In the genomic region with DNA sequence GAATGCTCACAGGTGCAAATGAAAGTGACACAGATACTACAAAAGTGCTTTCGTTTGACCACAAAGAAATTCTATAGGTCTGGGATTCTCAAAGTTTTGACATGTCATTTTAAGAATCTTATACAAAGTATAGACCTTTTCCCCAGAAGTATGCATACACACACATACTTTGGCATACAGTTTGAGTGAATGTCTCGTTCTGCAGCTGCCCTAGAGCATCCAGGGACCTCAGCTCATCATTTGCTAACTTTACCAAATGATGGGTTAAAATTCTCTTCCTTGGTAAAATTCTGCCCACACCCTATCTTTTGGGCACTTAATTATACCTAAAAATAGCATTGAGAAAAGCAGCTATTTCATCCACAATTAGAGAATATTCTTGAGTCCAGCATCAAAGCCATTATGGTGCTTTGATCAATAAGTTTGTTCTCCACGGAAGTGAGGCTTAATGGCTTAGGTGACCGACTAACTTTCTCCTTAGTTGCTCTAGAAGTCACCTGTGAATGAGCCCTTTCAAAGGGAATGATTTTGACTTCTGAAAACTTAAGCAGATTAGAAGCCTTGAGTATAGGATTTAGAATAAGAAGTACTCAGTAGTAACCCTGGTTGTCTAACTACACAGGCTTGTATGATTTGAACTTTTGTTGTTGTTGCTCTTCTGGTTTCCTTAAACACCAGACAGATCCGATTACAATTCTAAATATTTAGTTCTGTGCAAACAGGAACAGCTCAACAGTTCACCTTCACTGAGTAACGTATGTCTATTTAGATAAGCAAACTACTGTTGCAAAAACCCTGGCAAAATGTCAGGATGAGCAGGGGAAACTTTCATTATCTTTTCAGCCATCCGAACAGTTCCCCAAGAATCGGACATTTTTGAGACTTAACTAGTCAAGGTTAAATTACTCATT, we compare ENCODE assay signal across 1 cellular context.
TF ChIP-seq lines count a peak whose summit lies in the region.

No MANE protein-coding gene starts in this region.

TF ChIP-seq in K562, 482 proteins besides CTCF, POLR2A, EP300 and RAD21 (continued from another document and continues in another):
- TF ChIP-seq JUNB (CRISPR knock-in tag; conservative IDR thresholded peaks at IDR 0.05), result no peak
- TF ChIP-seq, protein P1, sequence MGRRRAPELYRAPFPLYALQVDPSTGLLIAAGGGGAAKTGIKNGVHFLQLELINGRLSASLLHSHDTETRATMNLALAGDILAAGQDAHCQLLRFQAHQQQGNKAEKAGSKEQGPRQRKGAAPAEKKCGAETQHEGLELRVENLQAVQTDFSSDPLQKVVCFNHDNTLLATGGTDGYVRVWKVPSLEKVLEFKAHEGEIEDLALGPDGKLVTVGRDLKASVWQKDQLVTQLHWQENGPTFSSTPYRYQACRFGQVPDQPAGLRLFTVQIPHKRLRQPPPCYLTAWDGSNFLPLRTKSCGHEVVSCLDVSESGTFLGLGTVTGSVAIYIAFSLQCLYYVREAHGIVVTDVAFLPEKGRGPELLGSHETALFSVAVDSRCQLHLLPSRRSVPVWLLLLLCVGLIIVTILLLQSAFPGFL (CRISPR knock-in tag; IDR thresholded peaks at IDR 0.05), result no peak
- no peak for TF ChIP-seq IRF2 (CRISPR knock-in tag; IDR thresholded peaks at IDR 0.05)
- no peak for TF ChIP-seq ZNF239 (CRISPR knock-in tag; IDR thresholded peaks at IDR 0.05)
- no peak for TF ChIP-seq BCL6 (CRISPR knock-in tag; IDR thresholded peaks at IDR 0.05)
- no peak for TF ChIP-seq JUND (IDR thresholded peaks at IDR 0.05; ENCODE audit: borderline replicate concordance, low read depth, low read length)
- no peak; the same call in 2 of the 3 replicates for TF ChIP-seq JUND (tag; IDR thresholded peaks at IDR 0.05; ENCODE audit: borderline replicate concordance, low read depth, low read length)
- TF ChIP-seq CCNT2 (IDR thresholded peaks at IDR 0.05; ENCODE audit: borderline replicate concordance, extremely low read depth, insufficient read length, low read depth, low read length), result peak; percentile 72
- TF ChIP-seq C11orf30 (IDR thresholded peaks at IDR 0.05; ENCODE audit: low read depth), result no peak
- peak; percentile 0 for TF ChIP-seq TBP (optimal IDR thresholded peaks at IDR 0.05; ENCODE audit: low read depth, low read length)
- peak; percentile 41 for TF ChIP-seq HMGN3 (IDR thresholded peaks at IDR 0.05; ENCODE audit: borderline replicate concordance, extremely low read depth, insufficient read length, low read depth, low read length)
- TF ChIP-seq GATA2 (CRISPR knock-in tag; IDR thresholded peaks at IDR 0.05), result peak; percentile 86
- TF ChIP-seq, protein P2, sequence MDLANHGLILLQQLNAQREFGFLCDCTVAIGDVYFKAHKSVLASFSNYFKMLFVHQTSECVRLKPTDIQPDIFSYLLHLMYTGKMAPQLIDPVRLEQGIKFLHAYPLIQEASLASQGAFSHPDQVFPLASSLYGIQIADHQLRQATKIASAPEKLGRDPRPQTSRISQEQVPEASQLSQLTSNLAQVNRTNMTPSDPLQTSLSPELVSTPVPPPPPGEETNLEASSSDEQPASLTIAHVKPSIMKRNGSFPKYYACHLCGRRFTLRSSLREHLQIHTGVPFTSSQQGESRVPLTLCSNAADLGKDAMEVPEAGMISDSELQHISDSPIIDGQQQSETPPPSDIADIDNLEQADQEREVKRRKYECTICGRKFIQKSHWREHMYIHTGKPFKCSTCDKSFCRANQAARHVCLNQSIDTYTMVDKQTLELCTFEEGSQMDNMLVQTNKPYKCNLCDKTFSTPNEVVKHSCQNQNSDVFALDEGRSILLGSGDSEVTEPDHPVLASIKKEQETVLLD (IDR thresholded peaks at IDR 0.05), result no peak
- TF ChIP-seq CREB3 (tag; conservative IDR thresholded peaks at IDR 0.05; ENCODE audit: low read depth), result no peak
- no peak for TF ChIP-seq ZNF77 (CRISPR knock-in tag; IDR thresholded peaks at IDR 0.05)
- TF ChIP-seq LEF1 (IDR thresholded peaks at IDR 0.05), result peak; percentile 87
- TF ChIP-seq SMAD3 (CRISPR knock-in tag; conservative IDR thresholded peaks at IDR 0.05), result no peak
- TF ChIP-seq BHLHE40 (IDR thresholded peaks at IDR 0.05; ENCODE audit: low read length), result no peak
- no peak for TF ChIP-seq RUNX1 (IDR thresholded peaks at IDR 0.05; ENCODE audit: low read depth)
- TF ChIP-seq ATF1 (CRISPR knock-in tag; IDR thresholded peaks at IDR 0.05), result no peak
- 0 out of 2 replicates have a peak, but pooled peaks have one; percentile 27 for TF ChIP-seq ATF1 (tag; IDR thresholded peaks at IDR 0.05)
- TF ChIP-seq RBBP5 (IDR thresholded peaks at IDR 0.05; ENCODE audit: borderline replicate concordance, insufficient read depth, low read length, poor library complexity, severe bottlenecking), result no peak
- TF ChIP-seq, protein P3, sequence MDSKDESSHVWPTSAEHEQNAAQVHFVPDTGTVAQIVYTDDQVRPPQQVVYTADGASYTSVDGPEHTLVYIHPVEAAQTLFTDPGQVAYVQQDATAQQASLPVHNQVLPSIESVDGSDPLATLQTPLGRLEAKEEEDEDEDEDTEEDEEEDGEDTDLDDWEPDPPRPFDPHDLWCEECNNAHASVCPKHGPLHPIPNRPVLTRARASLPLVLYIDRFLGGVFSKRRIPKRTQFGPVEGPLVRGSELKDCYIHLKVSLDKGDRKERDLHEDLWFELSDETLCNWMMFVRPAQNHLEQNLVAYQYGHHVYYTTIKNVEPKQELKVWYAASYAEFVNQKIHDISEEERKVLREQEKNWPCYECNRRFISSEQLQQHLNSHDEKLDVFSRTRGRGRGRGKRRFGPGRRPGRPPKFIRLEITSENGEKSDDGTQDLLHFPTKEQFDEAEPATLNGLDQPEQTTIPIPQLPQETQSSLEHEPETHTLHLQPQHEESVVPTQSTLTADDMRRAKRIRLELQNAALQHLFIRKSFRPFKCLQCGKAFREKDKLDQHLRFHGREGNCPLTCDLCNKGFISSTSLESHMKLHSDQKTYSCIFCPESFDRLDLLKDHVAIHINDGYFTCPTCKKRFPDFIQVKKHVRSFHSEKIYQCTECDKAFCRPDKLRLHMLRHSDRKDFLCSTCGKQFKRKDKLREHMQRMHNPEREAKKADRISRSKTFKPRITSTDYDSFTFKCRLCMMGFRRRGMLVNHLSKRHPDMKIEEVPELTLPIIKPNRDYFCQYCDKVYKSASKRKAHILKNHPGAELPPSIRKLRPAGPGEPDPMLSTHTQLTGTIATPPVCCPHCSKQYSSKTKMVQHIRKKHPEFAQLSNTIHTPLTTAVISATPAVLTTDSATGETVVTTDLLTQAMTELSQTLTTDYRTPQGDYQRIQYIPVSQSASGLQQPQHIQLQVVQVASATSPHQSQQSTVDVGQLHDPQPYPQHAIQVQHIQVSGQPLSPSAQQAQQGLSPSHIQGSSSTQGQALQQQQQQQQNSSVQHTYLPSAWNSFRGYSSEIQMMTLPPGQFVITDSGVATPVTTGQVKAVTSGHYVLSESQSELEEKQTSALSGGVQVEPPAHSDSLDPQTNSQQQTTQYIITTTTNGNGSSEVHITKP (IDR thresholded peaks at IDR 0.05; ENCODE audit: partially characterized antibody), result no peak
- no peak for TF ChIP-seq ATF6 (CRISPR knock-in tag; IDR thresholded peaks at IDR 0.05)
- TF ChIP-seq MYC (IDR thresholded peaks at IDR 0.05; ENCODE audit: low read depth, low read length), result no peak
- TF ChIP-seq MYC (CRISPR knock-in tag; IDR thresholded peaks at IDR 0.05; ENCODE audit: borderline replicate concordance, low read depth), result no peak
- TF ChIP-seq, protein P4, sequence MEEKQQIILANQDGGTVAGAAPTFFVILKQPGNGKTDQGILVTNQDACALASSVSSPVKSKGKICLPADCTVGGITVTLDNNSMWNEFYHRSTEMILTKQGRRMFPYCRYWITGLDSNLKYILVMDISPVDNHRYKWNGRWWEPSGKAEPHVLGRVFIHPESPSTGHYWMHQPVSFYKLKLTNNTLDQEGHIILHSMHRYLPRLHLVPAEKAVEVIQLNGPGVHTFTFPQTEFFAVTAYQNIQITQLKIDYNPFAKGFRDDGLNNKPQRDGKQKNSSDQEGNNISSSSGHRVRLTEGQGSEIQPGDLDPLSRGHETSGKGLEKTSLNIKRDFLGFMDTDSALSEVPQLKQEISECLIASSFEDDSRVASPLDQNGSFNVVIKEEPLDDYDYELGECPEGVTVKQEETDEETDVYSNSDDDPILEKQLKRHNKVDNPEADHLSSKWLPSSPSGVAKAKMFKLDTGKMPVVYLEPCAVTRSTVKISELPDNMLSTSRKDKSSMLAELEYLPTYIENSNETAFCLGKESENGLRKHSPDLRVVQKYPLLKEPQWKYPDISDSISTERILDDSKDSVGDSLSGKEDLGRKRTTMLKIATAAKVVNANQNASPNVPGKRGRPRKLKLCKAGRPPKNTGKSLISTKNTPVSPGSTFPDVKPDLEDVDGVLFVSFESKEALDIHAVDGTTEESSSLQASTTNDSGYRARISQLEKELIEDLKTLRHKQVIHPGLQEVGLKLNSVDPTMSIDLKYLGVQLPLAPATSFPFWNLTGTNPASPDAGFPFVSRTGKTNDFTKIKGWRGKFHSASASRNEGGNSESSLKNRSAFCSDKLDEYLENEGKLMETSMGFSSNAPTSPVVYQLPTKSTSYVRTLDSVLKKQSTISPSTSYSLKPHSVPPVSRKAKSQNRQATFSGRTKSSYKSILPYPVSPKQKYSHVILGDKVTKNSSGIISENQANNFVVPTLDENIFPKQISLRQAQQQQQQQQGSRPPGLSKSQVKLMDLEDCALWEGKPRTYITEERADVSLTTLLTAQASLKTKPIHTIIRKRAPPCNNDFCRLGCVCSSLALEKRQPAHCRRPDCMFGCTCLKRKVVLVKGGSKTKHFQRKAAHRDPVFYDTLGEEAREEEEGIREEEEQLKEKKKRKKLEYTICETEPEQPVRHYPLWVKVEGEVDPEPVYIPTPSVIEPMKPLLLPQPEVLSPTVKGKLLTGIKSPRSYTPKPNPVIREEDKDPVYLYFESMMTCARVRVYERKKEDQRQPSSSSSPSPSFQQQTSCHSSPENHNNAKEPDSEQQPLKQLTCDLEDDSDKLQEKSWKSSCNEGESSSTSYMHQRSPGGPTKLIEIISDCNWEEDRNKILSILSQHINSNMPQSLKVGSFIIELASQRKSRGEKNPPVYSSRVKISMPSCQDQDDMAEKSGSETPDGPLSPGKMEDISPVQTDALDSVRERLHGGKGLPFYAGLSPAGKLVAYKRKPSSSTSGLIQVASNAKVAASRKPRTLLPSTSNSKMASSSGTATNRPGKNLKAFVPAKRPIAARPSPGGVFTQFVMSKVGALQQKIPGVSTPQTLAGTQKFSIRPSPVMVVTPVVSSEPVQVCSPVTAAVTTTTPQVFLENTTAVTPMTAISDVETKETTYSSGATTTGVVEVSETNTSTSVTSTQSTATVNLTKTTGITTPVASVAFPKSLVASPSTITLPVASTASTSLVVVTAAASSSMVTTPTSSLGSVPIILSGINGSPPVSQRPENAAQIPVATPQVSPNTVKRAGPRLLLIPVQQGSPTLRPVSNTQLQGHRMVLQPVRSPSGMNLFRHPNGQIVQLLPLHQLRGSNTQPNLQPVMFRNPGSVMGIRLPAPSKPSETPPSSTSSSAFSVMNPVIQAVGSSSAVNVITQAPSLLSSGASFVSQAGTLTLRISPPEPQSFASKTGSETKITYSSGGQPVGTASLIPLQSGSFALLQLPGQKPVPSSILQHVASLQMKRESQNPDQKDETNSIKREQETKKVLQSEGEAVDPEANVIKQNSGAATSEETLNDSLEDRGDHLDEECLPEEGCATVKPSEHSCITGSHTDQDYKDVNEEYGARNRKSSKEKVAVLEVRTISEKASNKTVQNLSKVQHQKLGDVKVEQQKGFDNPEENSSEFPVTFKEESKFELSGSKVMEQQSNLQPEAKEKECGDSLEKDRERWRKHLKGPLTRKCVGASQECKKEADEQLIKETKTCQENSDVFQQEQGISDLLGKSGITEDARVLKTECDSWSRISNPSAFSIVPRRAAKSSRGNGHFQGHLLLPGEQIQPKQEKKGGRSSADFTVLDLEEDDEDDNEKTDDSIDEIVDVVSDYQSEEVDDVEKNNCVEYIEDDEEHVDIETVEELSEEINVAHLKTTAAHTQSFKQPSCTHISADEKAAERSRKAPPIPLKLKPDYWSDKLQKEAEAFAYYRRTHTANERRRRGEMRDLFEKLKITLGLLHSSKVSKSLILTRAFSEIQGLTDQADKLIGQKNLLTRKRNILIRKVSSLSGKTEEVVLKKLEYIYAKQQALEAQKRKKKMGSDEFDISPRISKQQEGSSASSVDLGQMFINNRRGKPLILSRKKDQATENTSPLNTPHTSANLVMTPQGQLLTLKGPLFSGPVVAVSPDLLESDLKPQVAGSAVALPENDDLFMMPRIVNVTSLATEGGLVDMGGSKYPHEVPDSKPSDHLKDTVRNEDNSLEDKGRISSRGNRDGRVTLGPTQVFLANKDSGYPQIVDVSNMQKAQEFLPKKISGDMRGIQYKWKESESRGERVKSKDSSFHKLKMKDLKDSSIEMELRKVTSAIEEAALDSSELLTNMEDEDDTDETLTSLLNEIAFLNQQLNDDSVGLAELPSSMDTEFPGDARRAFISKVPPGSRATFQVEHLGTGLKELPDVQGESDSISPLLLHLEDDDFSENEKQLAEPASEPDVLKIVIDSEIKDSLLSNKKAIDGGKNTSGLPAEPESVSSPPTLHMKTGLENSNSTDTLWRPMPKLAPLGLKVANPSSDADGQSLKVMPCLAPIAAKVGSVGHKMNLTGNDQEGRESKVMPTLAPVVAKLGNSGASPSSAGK (IDR thresholded peaks at IDR 0.05), result no peak
- TF ChIP-seq MBD2 (IDR thresholded peaks at IDR 0.05; ENCODE audit: borderline replicate concordance, low read depth), result 0 out of 2 replicates have a peak, but pooled peaks have one; percentile 38
- TF ChIP-seq TBL1XR1 (IDR thresholded peaks at IDR 0.05; ENCODE audit: low read length in 2 of 2), result peak in 1 of 2 experiments; percentile 82; a peak in 2 of 4 replicates
- TF ChIP-seq OTX1 (CRISPR knock-in tag; IDR thresholded peaks at IDR 0.05), result no peak
- peak; percentile 46 to 64; a peak in 3 of 4 replicates for TF ChIP-seq FOXA3 (CRISPR knock-in tag; conservative IDR thresholded peaks at IDR 0.05 in 1 of 2, IDR thresholded peaks at IDR 0.05 in 1 of 2)
- TF ChIP-seq PPARD (CRISPR knock-in tag; IDR thresholded peaks at IDR 0.05), result no peak
- no peak for TF ChIP-seq FOXP1 (CRISPR knock-in tag; IDR thresholded peaks at IDR 0.05)
- TF ChIP-seq NR2C1 (IDR thresholded peaks at IDR 0.05), result no peak
- TF ChIP-seq NR2C1 (tag; IDR thresholded peaks at IDR 0.05), result no peak
